Comparison of ENCODE assay signal across 8 cellular contexts in genomic region chr1:202009326-202010031, GRCh38.
DNase-seq lines count a peak whose midpoint lies in the region; ATAC-seq, FAIRE-seq and TF ChIP-seq lines count a peak whose summit lies in the region.

No MANE protein-coding gene starts in this region.

- FAIRE-seq in islet of Langerhans (lab: Jason Lieb, UNC): peak; percentile 76

- no peak overlapping the region for H3K4me3 ChIP-seq in HFF-Myc (replicated peaks; ENCODE audit: low read depth, low read length)

- peak; percentile 88 for TF ChIP-seq CTCF in HFF-Myc (IDR thresholded peaks at IDR 0.05; ENCODE audit: low read depth, low read length, missing control alignments)
- TF ChIP-seq CTCF in VCaP (conservative IDR thresholded peaks at IDR 0.05): peak; percentile 89

- ATAC-seq in HG03108 (IDR thresholded peaks at IDR 0.05; ENCODE audit: unreplicated experiment): no peak

- DNase-seq in DMS114 treated with DMSO at 0.1 percent for 48 hours (lab: John Stamatoyannopoulos, UW; ENCODE audit: unreplicated experiment) (peak; percentile 61), HFF-Myc (ENCODE audit: extremely low read depth, low read depth) (peak; percentile 59), NCI-H2107 treated with DMSO at 0.1 percent for 48 hours (lab: John Stamatoyannopoulos, UW; ENCODE audit: unreplicated experiment) (peak; percentile 95), caudate nucleus (lab: John Stamatoyannopoulos, UW) (peak in 54 of 61 donors; percentile 11 to 87 (median 51))
- DNase-seq in stimulated activated CD4-positive, alpha-beta T cell treated with anti-CD3 and anti-CD28 coated beads, Interleukin-15, amount 100 ng/mL, for 24 hours: peak; percentile 74

- H3K27ac ChIP-seq in VCaP (peak overlapping the region; percentile 93), caudate nucleus (ENCODE audit: low read depth, low read length) (no peak overlapping the region)
